Comparison of ENCODE assay signal across 2 cellular contexts in genomic region chr19:38904463-38905185, GRCh38.
TF ChIP-seq lines count a peak whose summit lies in the region.

No MANE protein-coding gene starts in this region.

TF ChIP-seq in GM12878, 131 proteins besides CTCF, POLR2A, EP300 and RAD21:
- TF ChIP-seq, protein P1, sequence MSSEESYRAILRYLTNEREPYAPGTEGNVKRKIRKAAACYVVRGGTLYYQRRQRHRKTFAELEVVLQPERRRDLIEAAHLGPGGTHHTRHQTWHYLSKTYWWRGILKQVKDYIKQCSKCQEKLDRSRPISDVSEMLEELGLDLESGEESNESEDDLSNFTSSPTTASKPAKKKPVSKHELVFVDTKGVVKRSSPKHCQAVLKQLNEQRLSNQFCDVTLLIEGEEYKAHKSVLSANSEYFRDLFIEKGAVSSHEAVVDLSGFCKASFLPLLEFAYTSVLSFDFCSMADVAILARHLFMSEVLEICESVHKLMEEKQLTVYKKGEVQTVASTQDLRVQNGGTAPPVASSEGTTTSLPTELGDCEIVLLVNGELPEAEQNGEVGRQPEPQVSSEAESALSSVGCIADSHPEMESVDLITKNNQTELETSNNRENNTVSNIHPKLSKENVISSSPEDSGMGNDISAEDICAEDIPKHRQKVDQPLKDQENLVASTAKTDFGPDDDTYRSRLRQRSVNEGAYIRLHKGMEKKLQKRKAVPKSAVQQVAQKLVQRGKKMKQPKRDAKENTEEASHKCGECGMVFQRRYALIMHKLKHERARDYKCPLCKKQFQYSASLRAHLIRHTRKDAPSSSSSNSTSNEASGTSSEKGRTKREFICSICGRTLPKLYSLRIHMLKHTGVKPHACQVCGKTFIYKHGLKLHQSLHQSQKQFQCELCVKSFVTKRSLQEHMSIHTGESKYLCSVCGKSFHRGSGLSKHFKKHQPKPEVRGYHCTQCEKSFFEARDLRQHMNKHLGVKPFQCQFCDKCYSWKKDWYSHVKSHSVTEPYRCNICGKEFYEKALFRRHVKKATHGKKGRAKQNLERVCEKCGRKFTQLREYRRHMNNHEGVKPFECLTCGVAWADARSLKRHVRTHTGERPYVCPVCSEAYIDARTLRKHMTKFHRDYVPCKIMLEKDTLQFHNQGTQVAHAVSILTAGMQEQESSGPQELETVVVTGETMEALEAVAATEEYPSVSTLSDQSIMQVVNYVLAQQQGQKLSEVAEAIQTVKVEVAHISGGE (CRISPR knock-in tag; IDR thresholded peaks at IDR 0.05) = no peak
- TF ChIP-seq NFIC (IDR thresholded peaks at IDR 0.05; ENCODE audit: low read depth, low read length) (no peak), IKZF1 (conservative IDR thresholded peaks at IDR 0.05) (no peak), NR2C1 (IDR thresholded peaks at IDR 0.05) (peak; percentile 19; the same call in 1 of the 2 replicates), NFYA (IDR thresholded peaks at IDR 0.05; ENCODE audit: borderline replicate concordance, low read depth, low read length) (no peak)

TF ChIP-seq in liver, 16 proteins besides CTCF, POLR2A, EP300 and RAD21:
- peak; percentile 86 for TF ChIP-seq ATF3 (IDR thresholded peaks at IDR 0.05)
- TF ChIP-seq HNF4A (conservative IDR thresholded peaks at IDR 0.05) = peak; percentile 97 to 98
- peak; percentile 88 for TF ChIP-seq HNF4G (IDR thresholded peaks at IDR 0.05)
- peak in 1 of 2 donors; percentile 68 for TF ChIP-seq EGR1 (IDR thresholded peaks at IDR 0.05; ENCODE audit: low read depth in 2 of 2)
- TF ChIP-seq FOXA1 (IDR thresholded peaks at IDR 0.05) = peak; percentile 72
- no peak for TF ChIP-seq TAF1 (conservative IDR thresholded peaks at IDR 0.05)
- TF ChIP-seq SP1 (IDR thresholded peaks at IDR 0.05) = peak; percentile 80
- peak in 1 of 2 donors; percentile 40 for TF ChIP-seq GABPA (IDR thresholded peaks at IDR 0.05 in 1 of 2, conservative IDR thresholded peaks at IDR 0.05 in 1 of 2)
- peak; percentile 73 for TF ChIP-seq YY1 (IDR thresholded peaks at IDR 0.05)
- peak; percentile 94 to 95 for TF ChIP-seq RXRA (IDR thresholded peaks at IDR 0.05)
- TF ChIP-seq ZBTB33 (IDR thresholded peaks at IDR 0.05) = peak; percentile 76
- TF ChIP-seq, protein P2, sequence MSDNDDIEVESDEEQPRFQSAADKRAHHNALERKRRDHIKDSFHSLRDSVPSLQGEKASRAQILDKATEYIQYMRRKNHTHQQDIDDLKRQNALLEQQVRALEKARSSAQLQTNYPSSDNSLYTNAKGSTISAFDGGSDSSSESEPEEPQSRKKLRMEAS (IDR thresholded peaks at IDR 0.05) = no peak
- TF ChIP-seq NR2F2 (IDR thresholded peaks at IDR 0.05) = peak; percentile 97
- TF ChIP-seq JUND (IDR thresholded peaks at IDR 0.05) = peak; percentile 56 to 76
- TF ChIP-seq, protein P3, sequence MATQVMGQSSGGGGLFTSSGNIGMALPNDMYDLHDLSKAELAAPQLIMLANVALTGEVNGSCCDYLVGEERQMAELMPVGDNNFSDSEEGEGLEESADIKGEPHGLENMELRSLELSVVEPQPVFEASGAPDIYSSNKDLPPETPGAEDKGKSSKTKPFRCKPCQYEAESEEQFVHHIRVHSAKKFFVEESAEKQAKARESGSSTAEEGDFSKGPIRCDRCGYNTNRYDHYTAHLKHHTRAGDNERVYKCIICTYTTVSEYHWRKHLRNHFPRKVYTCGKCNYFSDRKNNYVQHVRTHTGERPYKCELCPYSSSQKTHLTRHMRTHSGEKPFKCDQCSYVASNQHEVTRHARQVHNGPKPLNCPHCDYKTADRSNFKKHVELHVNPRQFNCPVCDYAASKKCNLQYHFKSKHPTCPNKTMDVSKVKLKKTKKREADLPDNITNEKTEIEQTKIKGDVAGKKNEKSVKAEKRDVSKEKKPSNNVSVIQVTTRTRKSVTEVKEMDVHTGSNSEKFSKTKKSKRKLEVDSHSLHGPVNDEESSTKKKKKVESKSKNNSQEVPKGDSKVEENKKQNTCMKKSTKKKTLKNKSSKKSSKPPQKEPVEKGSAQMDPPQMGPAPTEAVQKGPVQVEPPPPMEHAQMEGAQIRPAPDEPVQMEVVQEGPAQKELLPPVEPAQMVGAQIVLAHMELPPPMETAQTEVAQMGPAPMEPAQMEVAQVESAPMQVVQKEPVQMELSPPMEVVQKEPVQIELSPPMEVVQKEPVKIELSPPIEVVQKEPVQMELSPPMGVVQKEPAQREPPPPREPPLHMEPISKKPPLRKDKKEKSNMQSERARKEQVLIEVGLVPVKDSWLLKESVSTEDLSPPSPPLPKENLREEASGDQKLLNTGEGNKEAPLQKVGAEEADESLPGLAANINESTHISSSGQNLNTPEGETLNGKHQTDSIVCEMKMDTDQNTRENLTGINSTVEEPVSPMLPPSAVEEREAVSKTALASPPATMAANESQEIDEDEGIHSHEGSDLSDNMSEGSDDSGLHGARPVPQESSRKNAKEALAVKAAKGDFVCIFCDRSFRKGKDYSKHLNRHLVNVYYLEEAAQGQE (IDR thresholded peaks at IDR 0.05) = peak; percentile 33
- peak; percentile 56 for TF ChIP-seq FOXA2 (IDR thresholded peaks at IDR 0.05)
